23 cellular contexts compared by ENCODE assay signal in the genomic region with DNA sequence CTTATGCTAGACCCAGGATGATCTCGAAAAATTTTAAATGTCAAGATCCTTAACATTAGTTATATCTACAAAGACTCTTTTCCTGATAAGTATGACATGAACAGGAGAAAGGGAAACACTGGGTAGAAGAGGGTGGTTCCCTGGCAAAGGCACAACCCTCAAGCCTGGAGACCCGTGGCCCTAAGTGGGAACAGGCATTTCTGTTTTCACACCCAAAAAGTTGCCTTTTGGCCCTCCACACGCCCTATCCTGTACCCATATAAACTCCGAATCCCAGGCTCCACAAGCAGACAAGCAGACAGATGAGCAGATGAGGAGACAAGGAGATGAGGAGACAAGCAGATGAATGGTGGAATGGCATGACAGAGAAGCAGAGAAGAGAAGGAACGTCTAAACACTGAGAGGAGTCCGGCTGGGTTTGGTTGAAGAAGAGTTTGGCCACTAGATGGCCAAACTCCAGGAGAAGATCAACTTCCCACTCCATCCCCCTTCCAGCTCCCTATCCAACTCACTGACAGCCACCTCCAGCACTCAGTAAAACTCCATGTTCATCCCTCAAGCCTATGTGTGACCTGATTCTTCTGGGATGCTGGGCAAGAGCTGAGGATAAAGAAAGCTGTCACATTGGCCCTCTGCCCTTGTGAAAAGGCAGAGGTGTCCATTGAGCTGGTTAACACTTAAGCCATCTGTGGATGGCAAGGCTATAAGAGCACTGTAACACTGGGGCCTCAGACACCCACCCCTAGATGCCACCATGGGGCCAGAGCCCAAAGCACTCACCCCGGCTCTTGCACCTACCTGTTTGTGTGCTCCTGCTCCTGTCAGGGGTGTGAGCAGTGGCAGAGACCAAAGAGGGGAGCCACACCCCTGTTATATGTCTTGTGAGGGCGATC.
DNase-seq lines count a peak whose midpoint lies in the region; ATAC-seq, FAIRE-seq and TF ChIP-seq lines count a peak whose summit lies in the region.
"Had no signal": no experiment of that assay in that cellular context is flagged by ENCODE, and none has a peak within 500 bp of the region (broad histone marks: within the 10 kb centered on the region; RNA-seq: fewer than 3 reads in every experiment).

No MANE protein-coding gene starts in this region.

- intact Hi-C loops in pancreas (cut with DNase I) (no loop called here), aorta (cut with DNase I) (no loop called here)

- H3K27me3 Mint-ChIP-seq in endodermal cell (ENCODE audit: insufficient read depth), result no peaks in the 10 kb centered on the region

- no peak overlapping the region for H3K4me3 Mint-ChIP-seq in endodermal cell
- H3K4me3 Mint-ChIP-seq: natural killer cell; stimulated activated naive B cell treated with anti-CD40 and anti-IgM and Interleukin-4, amounts not matched to agents 10 μg/mL and 1 μg/mL and 100 μg/mL, for 72 hours; T-helper 17 cell had no signal

- no peak for FAIRE-seq in pancreas (lab: Jason Lieb, UNC)
- FAIRE-seq: G401.6, GM18507 had no signal

- no peaks in the 10 kb centered on the region for H3K36me3 ChIP-seq in SK-N-SH (replicated peaks in 1 of 2; ENCODE audit: control insufficient read depth in 1 of 2, insufficient read depth in 2 of 2, low read length in 1 of 2)
- no peaks in the 10 kb centered on the region for H3K36me3 ChIP-seq in Loucy (ENCODE audit: insufficient read depth, low read length)
- no peaks in the 10 kb centered on the region for H3K36me3 ChIP-seq in endodermal cell (ENCODE audit: control insufficient read depth, insufficient read depth, low read length)
- no peaks in the 10 kb centered on the region for H3K36me3 ChIP-seq in pancreas
- H3K36me3 ChIP-seq in aorta (ENCODE audit: control insufficient read depth in 1 of 2, insufficient read depth in 2 of 2, low read length in 1 of 2), result no peaks in the 10 kb centered on the region
- H3K36me3 ChIP-seq: tibial nerve had no signal

- TF ChIP-seq CTCF in SK-N-SH (IDR thresholded peaks at IDR 0.05) (peak; percentile 24), Loucy (conservative IDR thresholded peaks at IDR 0.05; ENCODE audit: low read length) (peak; percentile 27), endodermal cell (conservative IDR thresholded peaks at IDR 0.05) (peak; percentile 47), pancreas (IDR thresholded peaks at IDR 0.05) (no peak)

- H3K9me3 ChIP-seq in SK-N-SH (no peaks in the 10 kb centered on the region), Loucy (ENCODE audit: insufficient read depth, low read depth, low read length) (no peaks in the 10 kb centered on the region; the same call in 1 of the 2 replicates), endodermal cell (ENCODE audit: control insufficient read depth, low read length) (peaks cover 72% of the 10 kb centered on the region), pancreas (no peaks in the 10 kb centered on the region), aorta (ENCODE audit: control insufficient read depth, low read length) (peaks cover 8% of the 10 kb centered on the region)

- no peaks in the 10 kb centered on the region for H3F3A ChIP-seq in SK-N-SH (replicated peaks; ENCODE audit: insufficient read depth)
- H3F3A ChIP-seq in Loucy (ENCODE audit: low read depth), result no peaks in the 10 kb centered on the region

- H3K4me1 Mint-ChIP-seq in endodermal cell, result peaks cover 12% of the 10 kb centered on the region
- H3K4me1 Mint-ChIP-seq: CD4-positive, alpha-beta memory T cell; IgD-negative memory B cell; natural killer cell; stimulated activated naive B cell treated with anti-CD40 and anti-IgM and Interleukin-4, amounts not matched to agents 10 μg/mL and 1 μg/mL and 100 μg/mL, for 72 hours; T-helper 17 cell had no signal

- H3K9me2 ChIP-seq in SK-N-SH (no peaks in the 10 kb centered on the region), Loucy (replicated peaks; ENCODE audit: low read depth, low read length) (no peaks in the 10 kb centered on the region)

- H3K27me3 ChIP-seq in SK-N-SH (ENCODE audit: insufficient read depth) (no peaks in the 10 kb centered on the region), Loucy (ENCODE audit: insufficient read depth, low read length, poor library complexity, severe bottlenecking) (no peaks in the 10 kb centered on the region), endodermal cell (ENCODE audit: control insufficient read depth, insufficient read depth, low read length, poor library complexity, severe bottlenecking) (no peaks in the 10 kb centered on the region), pancreas (no peaks in the 10 kb centered on the region), aorta (ENCODE audit: control insufficient read depth in 1 of 2, insufficient read depth in 2 of 2, low read length in 1 of 2) (no peaks in the 10 kb centered on the region)
- H3K27me3 ChIP-seq: tibial nerve had no signal

- H3K4me1 ChIP-seq in SK-N-SH (ENCODE audit: control insufficient read depth in 1 of 2, insufficient read depth in 2 of 2, low read depth in 1 of 2, low read length in 1 of 2) (peaks cover 3 to 4% of the 10 kb centered on the region in 2 experiments; a peak in 2 of 4 replicates), Loucy (ENCODE audit: insufficient read depth, low read length, poor library complexity, severe bottlenecking) (no peaks in the 10 kb centered on the region), endodermal cell (ENCODE audit: control insufficient read depth, insufficient read depth, low read length) (no peaks in the 10 kb centered on the region), pancreas (peaks cover 0 to 11% (median 11%) of the 10 kb centered on the region in 3 donors), aorta (ENCODE audit: control insufficient read depth in 1 of 2, insufficient read depth in 2 of 2, low read length in 2 of 2) (no peaks in the 10 kb centered on the region)
- H3K4me1 ChIP-seq: psoas muscle, tibial nerve had no signal

- TF ChIP-seq EP300 in SK-N-SH (IDR thresholded peaks at IDR 0.05; ENCODE audit: borderline replicate concordance in 1 of 2, low read depth in 1 of 2, low read length in 1 of 2), result no peak

- H3K4me3 ChIP-seq in SK-N-SH (ENCODE audit: low read depth in 2 of 2, low read length in 1 of 2) (no peak overlapping the region), Loucy (ENCODE audit: low read length, poor library complexity, severe bottlenecking) (no peak overlapping the region), endodermal cell (ENCODE audit: low read length) (no peak overlapping the region), pancreas (no peak overlapping the region), aorta (ENCODE audit: low read length in 2 of 2) (no peak overlapping the region)
- H3K4me3 ChIP-seq: psoas muscle, tibial nerve had no signal

- H2AFZ ChIP-seq in SK-N-SH (ENCODE audit: low read depth), result no peak overlapping the region
- no peak overlapping the region for H2AFZ ChIP-seq in Loucy (ENCODE audit: low read length)

- no peak overlapping the region for H3K27ac Mint-ChIP-seq in endodermal cell
- H3K27ac Mint-ChIP-seq: CD4-positive, alpha-beta memory T cell; IgD-negative memory B cell; natural killer cell; stimulated activated naive B cell treated with anti-CD40 and anti-IgM and Interleukin-4, amounts not matched to agents 10 μg/mL and 1 μg/mL and 100 μg/mL, for 72 hours; T-helper 17 cell had no signal

- POLR2A ChIA-PET in SK-N-SH (lab: Yijun Ruan, JAX), result no interaction called here

- H3K36me3 Mint-ChIP-seq in endodermal cell (ENCODE audit: low read depth), result peaks cover 19% of the 10 kb centered on the region
- H3K36me3 Mint-ChIP-seq: CD4-positive, alpha-beta memory T cell; IgD-negative memory B cell; natural killer cell had no signal

- H3K79me2 ChIP-seq in SK-N-SH (ENCODE audit: insufficient read depth), result no peaks in the 10 kb centered on the region
- no peaks in the 10 kb centered on the region for H3K79me2 ChIP-seq in Loucy (ENCODE audit: insufficient read depth, low read length)

- H4K20me1 ChIP-seq in SK-N-SH (ENCODE audit: insufficient read depth) (no peaks in the 10 kb centered on the region), Loucy (ENCODE audit: insufficient read depth, low read length, poor library complexity, severe bottlenecking) (no peaks in the 10 kb centered on the region)

- H3K9ac ChIP-seq in SK-N-SH (no peak overlapping the region), Loucy (ENCODE audit: low read depth, low read length, poor library complexity, severe bottlenecking) (no peak overlapping the region), endodermal cell (ENCODE audit: extremely low read depth, low read length, poor library complexity, severe bottlenecking) (no peak overlapping the region)

- WGBS in SK-N-SH (ENCODE audit: low lambda C conversion rate), result 22% methylated on average over 8 of the region's 8 CpGs
- 89 to 100% methylated on average over 1 to 8 of the region's 8 CpGs for WGBS in endodermal cell (ENCODE audit: insufficient coverage in 1 of 2, insufficient read length in 1 of 2), 2 experiments
- 84 to 93% methylated on average over 8 of the region's 8 CpGs for WGBS in pancreas, 2 donors
- WGBS in aorta, 2 donors, result 90 to 93% methylated on average over 8 of the region's 8 CpGs

- H3K4me2 ChIP-seq in SK-N-SH (no peak overlapping the region), Loucy (ENCODE audit: low read depth, low read length, poor library complexity, severe bottlenecking) (no peak overlapping the region)

- CTCF ChIA-PET in SK-N-SH (lab: Yijun Ruan, JAX), result no interaction called here

- peaks cover 47% of the 10 kb centered on the region for H3K9me3 Mint-ChIP-seq in endodermal cell

- no peak for DNase-seq in SK-N-SH
- no peak for DNase-seq in endodermal cell
- DNase-seq in NOMO-1 (lab: John Stamatoyannopoulos, UW; ENCODE audit: unreplicated experiment in 2 of 2), result no peak
- DNase-seq in pancreas, result no peak
- no peak for DNase-seq in aorta
- DNase-seq: ACHN; activated gamma-delta T cell; CD4-positive, alpha-beta memory T cell; HCEC 1CT; mammary epithelial cell; natural killer cell; NCI-H1105; psoas muscle; stimulated activated naive B cell treated with anti-CD40 and anti-IgM and Interleukin-4, amounts not matched to agents 10 μg/mL and 1 μg/mL and 100 μg/mL, for 72 hours; T-helper 17 cell had no signal

- no peak for ATAC-seq in SK-N-SH treated with all-trans-retinoic acid at 6 μM for 48 hours
- no peak for ATAC-seq in pancreas
- no peak for ATAC-seq in aorta (ENCODE audit: low FRiP score)
- ATAC-seq in HG03460 (IDR thresholded peaks at IDR 0.05; ENCODE audit: unreplicated experiment), result no peak
- ATAC-seq: natural killer cell; psoas muscle; stimulated activated naive B cell treated with anti-CD40 and anti-IgM and Interleukin-4, amounts not matched to agents 10 μg/mL and 1 μg/mL and 100 μg/mL, for 72 hours; T-helper 17 cell had no signal

- no peak for TF ChIP-seq RAD21 in SK-N-SH (IDR thresholded peaks at IDR 0.05; ENCODE audit: low read length)

- H3K27ac ChIP-seq in SK-N-SH (ENCODE audit: low read depth in 2 of 2, low read length in 1 of 2) (no peak overlapping the region), endodermal cell (ENCODE audit: low read depth, low read length) (no peak overlapping the region), pancreas (no peak overlapping the region), aorta (ENCODE audit: low read depth in 1 of 2, low read length in 2 of 2) (no peak overlapping the region)
- H3K27ac ChIP-seq: epithelial cell of prostate, psoas muscle, tibial nerve had no signal

TF ChIP-seq in SK-N-SH, 30 proteins besides CTCF, POLR2A, EP300 and RAD21 (continues in another document):
- no peak for TF ChIP-seq GABPA (IDR thresholded peaks at IDR 0.05; ENCODE audit: low read depth)

TF ChIP-seq in SK-N-SH treated with all-trans-retinoic acid at 6 μM for 48 hours, 23 proteins besides CTCF, POLR2A, EP300 and RAD21 (continues in another document):
- no peak for TF ChIP-seq TCF4 (CRISPR knock-in tag; IDR thresholded peaks at IDR 0.05; ENCODE audit: borderline replicate concordance)

Comparison
In these comparisons a context has a peak if more than half of its experiments do, and no peak if none do; other contexts are left out.
1. CTCF ChIP-seq: peak in SK-N-SH (single experiment), Loucy (single experiment) and endodermal cell (single experiment); none in pancreas (0 of 4).